In the genomic region with DNA sequence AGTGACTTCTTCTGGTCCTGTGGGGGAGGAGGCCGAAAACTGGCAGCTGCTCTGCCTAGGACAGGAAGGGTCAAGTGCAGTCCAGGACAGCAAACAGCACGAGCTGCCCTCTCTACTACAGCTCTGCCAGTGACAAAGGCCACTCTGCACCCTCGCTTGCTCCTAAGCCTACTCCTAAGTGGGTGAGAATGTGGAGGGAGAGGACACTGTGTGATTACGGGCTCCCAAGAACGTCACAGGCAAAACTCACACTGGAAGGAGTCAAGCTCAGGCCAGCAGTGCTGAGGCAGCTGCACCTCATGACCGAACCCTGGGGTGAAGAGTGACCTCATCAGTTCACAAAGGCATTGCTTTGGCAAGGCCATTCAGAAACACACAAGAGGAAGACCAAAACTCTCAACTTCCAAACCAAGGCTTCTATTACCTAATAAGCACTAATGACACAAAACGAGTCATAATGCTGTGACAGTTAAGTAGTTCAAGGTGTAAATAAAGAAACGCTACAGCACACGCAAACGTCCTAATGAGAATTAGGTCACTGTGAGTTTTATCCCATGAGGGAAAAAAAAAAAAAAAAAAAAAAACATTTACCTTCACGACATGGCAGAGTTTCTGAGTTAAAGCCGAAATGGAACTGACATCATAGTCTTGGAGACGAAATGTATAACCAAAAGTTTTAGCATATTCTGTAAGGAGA, we compare ENCODE assay signal across 14 cellular contexts. TPM values are rescaled to one million over a fixed set of nuclear protein-coding genes. Genes with fewer than 3 reads are reported as not detected.
DNase-seq lines count a peak whose midpoint lies in the region; ATAC-seq and TF ChIP-seq lines count a peak whose summit lies in the region.
"Had no signal": no experiment of that assay in that cellular context is flagged by ENCODE, and none has a peak within 500 bp of the region (broad histone marks: within the 10 kb centered on the region; RNA-seq: fewer than 3 reads in every experiment).

No MANE protein-coding gene starts in this region.

- H3K4me1 Mint-ChIP-seq in stimulated activated naive B cell treated with anti-CD40 and anti-IgM and Interleukin-4, amounts not matched to agents 10 μg/mL and 1 μg/mL and 100 μg/mL, for 72 hours: peaks cover 12 to 13% of the 10 kb centered on the region in 2 donors
- H3K4me1 Mint-ChIP-seq in activated CD4-positive, alpha-beta T cell treated with anti-CD3 and anti-CD28 coated beads, Interleukin-2, amount 10 ng/mL, durations not matched to agents 7 days and 5 days: no peaks in the 10 kb centered on the region

- POLR2A ChIA-PET in activated CD4-positive, alpha-beta T cell treated with anti-CD3 and anti-CD28 coated beads, Interleukin-2, amount 10 ng/mL, durations not matched to agents 7 days and 5 days (lab: Charles Lee): no interaction called here

- dilution Hi-C loops in mammary epithelial cell (cut with HindIII; ENCODE audit: low sequenced_read_pairs): no loop called here

- H3K36me3 Mint-ChIP-seq in stimulated activated naive B cell treated with anti-CD40 and anti-IgM and Interleukin-4, amounts not matched to agents 10 μg/mL and 1 μg/mL and 100 μg/mL, for 72 hours: peaks cover 44 to 64% of the 10 kb centered on the region in 2 donors
- peaks cover 68% of the 10 kb centered on the region for H3K36me3 Mint-ChIP-seq in activated CD4-positive, alpha-beta T cell treated with anti-CD3 and anti-CD28 coated beads, Interleukin-2, amount 10 ng/mL, durations not matched to agents 7 days and 5 days (ENCODE audit: low read depth)

- H3K27me3 Mint-ChIP-seq in stimulated activated naive B cell treated with anti-CD40 and anti-IgM and Interleukin-4, amounts not matched to agents 10 μg/mL and 1 μg/mL and 100 μg/mL, for 72 hours: no peaks in the 10 kb centered on the region
- H3K27me3 Mint-ChIP-seq in activated CD4-positive, alpha-beta T cell treated with anti-CD3 and anti-CD28 coated beads, Interleukin-2, amount 10 ng/mL, durations not matched to agents 7 days and 5 days: no peaks in the 10 kb centered on the region

- no peak overlapping the region for H2AFZ ChIP-seq in mammary epithelial cell (ENCODE audit: low read depth, low read length)

- CTCF ChIA-PET in mammary epithelial cell (lab: Charles Lee; ENCODE audit: low non-redundant PET): no interaction called here
- CTCF ChIA-PET in activated CD4-positive, alpha-beta T cell treated with anti-CD3 and anti-CD28 coated beads, Interleukin-2, amount 10 ng/mL, durations not matched to agents 7 days and 5 days (lab: Charles Lee): interaction anchor here (0.6 to 1.9 kb wide), 3 partner anchors 11 to 183 kb away, joined by 3 to 7 read pairs (median 3); no protein-coding TSS in a partner anchor

- peak; percentile 80 for ATAC-seq in left lung
- ATAC-seq in stimulated activated naive B cell treated with anti-CD40 and anti-IgM and Interleukin-4, amounts not matched to agents 10 μg/mL and 1 μg/mL and 100 μg/mL, for 72 hours (replicated peaks): no peak

- H3K36me3 ChIP-seq in mammary epithelial cell (ENCODE audit: insufficient read depth, low read length) (peaks cover 20% of the 10 kb centered on the region), left lung (peaks cover 0 to 100% of the 10 kb centered on the region in 2 donors)

- H3K79me2 ChIP-seq in mammary epithelial cell (ENCODE audit: insufficient read depth, low read length): no peaks in the 10 kb centered on the region

- no peak overlapping the region for H3K4me2 ChIP-seq in mammary epithelial cell (ENCODE audit: insufficient read depth, low read depth, low read length)

- H3K9me3 Mint-ChIP-seq in stimulated activated naive B cell treated with anti-CD40 and anti-IgM and Interleukin-4, amounts not matched to agents 10 μg/mL and 1 μg/mL and 100 μg/mL, for 72 hours: no peaks in the 10 kb centered on the region
- no peaks in the 10 kb centered on the region for H3K9me3 Mint-ChIP-seq in activated CD4-positive, alpha-beta T cell treated with anti-CD3 and anti-CD28 coated beads, Interleukin-2, amount 10 ng/mL, durations not matched to agents 7 days and 5 days

- 80% methylated on average over 13 of the region's 13 CpGs for WGBS in mammary epithelial cell (ENCODE audit: low coverage, missing lambda C conversion rate)

- peak overlapping the region; percentile 84 for H3K27ac Mint-ChIP-seq in stimulated activated naive B cell treated with anti-CD40 and anti-IgM and Interleukin-4, amounts not matched to agents 10 μg/mL and 1 μg/mL and 100 μg/mL, for 72 hours
- no peak overlapping the region for H3K27ac Mint-ChIP-seq in activated CD4-positive, alpha-beta T cell treated with anti-CD3 and anti-CD28 coated beads, Interleukin-2, amount 10 ng/mL, durations not matched to agents 7 days and 5 days

- H3K9me3 ChIP-seq in mammary epithelial cell (replicated peaks; ENCODE audit: insufficient read depth, low read length) (no peaks in the 10 kb centered on the region), left lung (no peaks in the 10 kb centered on the region)
- H3K9me3 ChIP-seq: transverse colon had no signal

- H3K4me3 ChIP-seq in mammary epithelial cell (replicated peaks in 1 of 3; ENCODE audit: insufficient read depth in 1 of 3, low read depth in 2 of 3, low read length in 3 of 3) (no peak overlapping the region), left lung (no peak overlapping the region)
- H3K4me3 ChIP-seq: transverse colon had no signal

- H3K9ac ChIP-seq in mammary epithelial cell (ENCODE audit: insufficient read depth, low read length): no peak overlapping the region

- no peak for TF ChIP-seq CTCF in mammary epithelial cell (conservative IDR thresholded peaks at IDR 0.05 in 1 of 2, IDR thresholded peaks at IDR 0.05 in 1 of 2; ENCODE audit: extremely low read depth in 1 of 2, insufficient read depth in 1 of 2, low read depth in 1 of 2, low read length in 2 of 2)
- no peak for TF ChIP-seq CTCF in left lung (IDR thresholded peaks at IDR 0.05)

- in situ Hi-C loops in mammary epithelial cell (cut with MboI; ENCODE audit: low sequenced_read_pairs in 2 of 2): no loop called here

- BruUV-seq in mammary epithelial cell (replicated peaks; lab: Mats Ljungman, UMichigan): no TSS peak

- no peak overlapping the region for H3K4me3 Mint-ChIP-seq in stimulated activated naive B cell treated with anti-CD40 and anti-IgM and Interleukin-4, amounts not matched to agents 10 μg/mL and 1 μg/mL and 100 μg/mL, for 72 hours
- H3K4me3 Mint-ChIP-seq in activated CD4-positive, alpha-beta T cell treated with anti-CD3 and anti-CD28 coated beads, Interleukin-2, amount 10 ng/mL, durations not matched to agents 7 days and 5 days: no peak overlapping the region

- H3K27ac ChIP-seq in mammary epithelial cell (ENCODE audit: insufficient read depth, low read depth, low read length): no peak overlapping the region
- peak overlapping the region in 1 of 2 donors; percentile 57 for H3K27ac ChIP-seq in left lung
- H3K27ac ChIP-seq: 22Rv1, transverse colon had no signal

- intact Hi-C loops in mammary epithelial cell (cut with micrococcal nuclease): no loop called here
- intact Hi-C loops in left lung (cut with DNase I): no loop called here

- H3K27me3 ChIP-seq in mammary epithelial cell (ENCODE audit: insufficient read depth, low read length) (no peaks in the 10 kb centered on the region), left lung (no peaks in the 10 kb centered on the region)
- H3K27me3 ChIP-seq: transverse colon had no signal

- DNase-seq in DMS153 (lab: John Stamatoyannopoulos, UW) (peak; percentile 2), DMS153 treated with DMSO at 0.1 percent for 48 hours (lab: John Stamatoyannopoulos, UW; ENCODE audit: unreplicated experiment) (no peak), mammary epithelial cell (peak; percentile 6), left lung (peak; percentile 39 to 67), mucosa of gallbladder (ENCODE audit: low spot score) (no peak)
- no peak for DNase-seq in stimulated activated naive B cell treated with anti-CD40 and anti-IgM and Interleukin-4, amounts not matched to agents 10 μg/mL and 1 μg/mL and 100 μg/mL, for 72 hours
- DNase-seq in activated CD4-positive, alpha-beta T cell treated with anti-CD3 and anti-CD28 coated beads, Interleukin-2, amount 50 U/mL, for 1 hour: no peak
- no peak for DNase-seq in activated CD4-positive, alpha-beta T cell treated with anti-CD3 and anti-CD28 coated beads, Interleukin-2, amount 10 ng/mL, durations not matched to agents 7 days and 5 days
- DNase-seq: effector CD4-positive, alpha-beta T cell; islet precursor cell; NCI-H446 treated with DMSO at 0.1 percent for 48 hours; T-helper 1 cell; transverse colon had no signal

- H4K20me1 ChIP-seq in mammary epithelial cell (ENCODE audit: insufficient read depth, low read length): no peaks in the 10 kb centered on the region

- no peaks in the 10 kb centered on the region for H3K4me1 ChIP-seq in mammary epithelial cell (ENCODE audit: insufficient read depth, low read length)
- H3K4me1 ChIP-seq in left lung: peaks cover 0 to 16% of the 10 kb centered on the region in 2 donors

RNA-seq across cellular contexts. Expression of a gene that starts 35.1 kb away (rescaled TPM):
- total RNA-seq in mammary epithelial cell (10 to 100 TPM; 17.0 to 36.4 TPM), left lung (10 to 100 TPM; 72.3 to 86.1 TPM), mucosa of gallbladder (92.6 TPM)
- 7.6 TPM for polyA plus RNA-seq in mammary epithelial cell
- 41.3 TPM for polyA minus RNA-seq in mammary epithelial cell
- total RNA-seq in activated CD4-positive, alpha-beta T cell treated with anti-CD3 and anti-CD28 coated beads, Interleukin-2, amount 10 ng/mL, durations not matched to agents 7 days and 5 days: 100 to 1,000 TPM in 1 of 2 experiments, 10 to 100 TPM in 1; 79.9 to 101 TPM

RNA-seq across cellular contexts. Expression of a gene that starts 42.2 kb away (rescaled TPM):
- total RNA-seq in mammary epithelial cell (100 to 1,000 TPM in 1 of 2 donors, 10 to 100 TPM in 1; 53.3 to 120 TPM), left lung (10 to 100 TPM; 37.1 to 37.6 TPM), mucosa of gallbladder (30.0 TPM)
- 36.1 TPM for polyA plus RNA-seq in mammary epithelial cell
- 67.1 TPM for polyA minus RNA-seq in mammary epithelial cell
- total RNA-seq in activated CD4-positive, alpha-beta T cell treated with anti-CD3 and anti-CD28 coated beads, Interleukin-2, amount 10 ng/mL, durations not matched to agents 7 days and 5 days: 100 to 1,000 TPM; 144 to 147 TPM

Comparison
In these comparisons a context has a peak if more than half of its experiments do, and no peak if none do; other contexts are left out.
1. DNase-seq: peak in DMS153 (single experiment), mammary epithelial cell (single experiment) and left lung (2 of 2); none in DMS153 treated with DMSO at 0.1 percent for 48 hours (single experiment), stimulated activated naive B cell treated with anti-CD40 and anti-IgM and Interleukin-4, amounts not matched to agents 10 μg/mL and 1 μg/mL and 100 μg/mL, for 72 hours (single experiment), activated CD4-positive, alpha-beta T cell treated with anti-CD3 and anti-CD28 coated beads, Interleukin-2, amount 50 U/mL, for 1 hour (single experiment), activated CD4-positive, alpha-beta T cell treated with anti-CD3 and anti-CD28 coated beads, Interleukin-2, amount 10 ng/mL, durations not matched to agents 7 days and 5 days (single experiment) and mucosa of gallbladder (single experiment).